In genomic region chr12:104459556-104459909, GRCh38 we compare ENCODE assay signal across 10 cellular contexts. TPM values are rescaled to one million over a fixed set of nuclear protein-coding genes. Genes with fewer than 3 reads are reported as not detected.
DNase-seq lines count a peak whose midpoint lies in the region; ATAC-seq and TF ChIP-seq lines count a peak whose summit lies in the region.
"Had no signal": no experiment of that assay in that cellular context is flagged by ENCODE, and none has a peak within 500 bp of the region (broad histone marks: within the 10 kb centered on the region; RNA-seq: fewer than 3 reads in every experiment).

No MANE protein-coding gene starts in this region.

- no peaks in the 10 kb centered on the region for H3K36me3 ChIP-seq in GM23248 (ENCODE audit: low read depth)
- no peaks in the 10 kb centered on the region for H3K36me3 ChIP-seq in fibroblast of lung (ENCODE audit: control insufficient read depth, insufficient read depth, low read length)
- H3K36me3 ChIP-seq in gastrocnemius medialis: no peaks in the 10 kb centered on the region

- H3K4me1 ChIP-seq in GM23248 (ENCODE audit: insufficient read depth) (peaks cover 35% of the 10 kb centered on the region), fibroblast of lung (ENCODE audit: control insufficient read depth, extremely low read depth, insufficient read depth, low read length) (peaks cover 11% of the 10 kb centered on the region), gastrocnemius medialis (peaks cover 17 to 22% of the 10 kb centered on the region in 2 donors)

- intact Hi-C loops in gastrocnemius medialis (cut with DNase I; ENCODE audit: low total_unique reads): no loop called here

- in situ Hi-C loops in GM23248 (cut with MboI) (no loop called here), gastrocnemius medialis (cut with MboI; ENCODE audit: low sequenced_read_pairs in 4 of 4) (no loop called here)

- H3K9ac ChIP-seq in GM23248 (peak overlapping the region; percentile 85), fibroblast of lung (ENCODE audit: insufficient read depth, low read length) (no peak overlapping the region)

- H3K4me3 ChIP-seq in GM23248 (peak overlapping the region; percentile 98), fibroblast of lung (replicated peaks in 1 of 4; ENCODE audit: control extremely low read depth in 1 of 4, insufficient read depth in 1 of 4, low read depth in 3 of 4, low read length in 4 of 4) (peak overlapping the region in 1 of 4 experiments; percentile 84), gastrocnemius medialis (peak overlapping the region in 2 of 4 donors; percentile 65 to 79)

- ATAC-seq in T-helper 17 cell (no peak), gastrocnemius medialis (no peak), HG03565 (IDR thresholded peaks at IDR 0.05; ENCODE audit: unreplicated experiment) (no peak)

- H3K4me2 ChIP-seq in GM23248 (ENCODE audit: unreplicated experiment) (peak overlapping the region; percentile 98), fibroblast of lung (ENCODE audit: extremely low read depth, insufficient read depth, low read length) (peak overlapping the region; percentile 37)

- peak overlapping the region; percentile 96 for H2AFZ ChIP-seq in GM23248
- no peak overlapping the region for H2AFZ ChIP-seq in fibroblast of lung (ENCODE audit: low read length)

- peaks cover 41% of the 10 kb centered on the region for H3K4me1 Mint-ChIP-seq in T-helper 17 cell

- no peaks in the 10 kb centered on the region for H4K20me1 ChIP-seq in GM23248 (ENCODE audit: insufficient read depth)
- no peaks in the 10 kb centered on the region for H4K20me1 ChIP-seq in fibroblast of lung (ENCODE audit: control insufficient read depth, extremely low read depth, insufficient read depth, low read length)

- peaks cover 21% of the 10 kb centered on the region for H3F3A ChIP-seq in GM23248 (ENCODE audit: insufficient read depth)

- H3K36me3 Mint-ChIP-seq in T-helper 17 cell (ENCODE audit: low read depth): peaks cover 6% of the 10 kb centered on the region

- H3K9me3 ChIP-seq in GM23248 (ENCODE audit: low read depth): no peaks in the 10 kb centered on the region
- H3K9me3 ChIP-seq in T-helper 17 cell (ENCODE audit: control insufficient read depth, low read length, poor library complexity, severe bottlenecking): no peaks in the 10 kb centered on the region
- no peaks in the 10 kb centered on the region for H3K9me3 ChIP-seq in fibroblast of lung (ENCODE audit: control insufficient read depth, insufficient read depth, low read depth, low read length)
- H3K9me3 ChIP-seq in gastrocnemius medialis: no peaks in the 10 kb centered on the region

- peaks cover 72% of the 10 kb centered on the region for H3K79me2 ChIP-seq in GM23248 (ENCODE audit: insufficient read depth)
- H3K79me2 ChIP-seq in fibroblast of lung (ENCODE audit: control insufficient read depth, insufficient read depth, low read length): peaks cover 25% of the 10 kb centered on the region

- H3K27ac Mint-ChIP-seq in T-helper 17 cell: peak overlapping the region; percentile 99

- 0 out of 2 replicates have a peak overlapping the region, but pooled peaks have one; percentile 23 for H3K27ac ChIP-seq in GM23248
- no peak overlapping the region for H3K27ac ChIP-seq in fibroblast of lung (ENCODE audit: insufficient read depth, low read length)
- peak overlapping the region; percentile 7 to 58 (median 54) for H3K27ac ChIP-seq in gastrocnemius medialis
- H3K27ac ChIP-seq: SK-N-MC had no signal

- peak; percentile 29 for DNase-seq in GM23248
- DNase-seq in T-helper 17 cell: no peak
- no peak for DNase-seq in fibroblast of lung (ENCODE audit: low read depth in 2 of 2)
- no peak for DNase-seq in gastrocnemius medialis
- no peak for DNase-seq in HCEC 1CT
- DNase-seq in NCI-H2081 treated with DMSO at 0.1 percent for 48 hours (lab: John Stamatoyannopoulos, UW): no peak
- DNase-seq in GM03348 (ENCODE audit: low spot score): no peak
- DNase-seq: effector CD8-positive, alpha-beta T cell had no signal

- 52 to 76% methylated on average over 1 of the region's 1 CpG for WGBS in GM23248 (ENCODE audit: low coverage in 1 of 2, low lambda C conversion rate in 2 of 2, missing lambda C conversion rate in 2 of 2), 2 experiments

- TF ChIP-seq POLR2A in gastrocnemius medialis (IDR thresholded peaks at IDR 0.05): no peak

- no peaks in the 10 kb centered on the region for H3K9me2 ChIP-seq in GM23248 (ENCODE audit: insufficient read depth)

- no peaks in the 10 kb centered on the region for H3K27me3 Mint-ChIP-seq in T-helper 17 cell

- H3K4me3 Mint-ChIP-seq in T-helper 17 cell: peak overlapping the region; percentile 97

- TF ChIP-seq CTCF in fibroblast of lung (conservative IDR thresholded peaks at IDR 0.05 in 1 of 2, IDR thresholded peaks at IDR 0.05 in 1 of 2; ENCODE audit: low read depth in 1 of 2, low read length in 2 of 2) (no peak), gastrocnemius medialis (IDR thresholded peaks at IDR 0.05 in 4 of 5, conservative IDR thresholded peaks at IDR 0.05 in 1 of 5) (no peak)

- H3K27me3 ChIP-seq in GM23248 (replicated peaks; ENCODE audit: insufficient read depth) (no peaks in the 10 kb centered on the region), fibroblast of lung (ENCODE audit: control insufficient read depth, insufficient read depth, low read length) (no peaks in the 10 kb centered on the region), gastrocnemius medialis (peaks cover 10 to 29% (median 19%) of the 10 kb centered on the region in 3 donors)

RNA-seq across cellular contexts. Expression of gene CHST11, which starts 2.8 kb away (rescaled TPM):
- total RNA-seq in GM23248 (2014; rRNA removed; shearing (Covaris generic)): 5.4 and 18.1 TPM in 2 replicates
- polyA plus RNA-seq in GM23248 (2016; fragmentation: Nextera tagmentation; extraction: Ambion mirVana) (3.7 TPM in 2 replicates), fibroblast of lung (9.0 and 9.1 TPM in 2 replicates)
- total RNA-seq in T-helper 17 cell (10 to 100 TPM; 76.6 to 78.3 TPM), fibroblast of lung (2.6 and 3.5 TPM in 2 replicates), gastrocnemius medialis (1 to 10 TPM in 3 of 4 donors, under 1 TPM in 1; 0.17 to 2.1 (median 1.4) TPM)
- 8.4 and 8.6 TPM in 2 replicates for polyA plus RNA-seq in fibroblast of lung (2012)
- 27.5 and 49.4 TPM in 2 replicates for polyA minus RNA-seq in fibroblast of lung (ENCODE audit: low replicate concordance)
